8 cellular contexts compared by ENCODE assay signal in genomic region chr5:54229041-54229780, GRCh38.
DNase-seq lines count a peak whose midpoint lies in the region; ATAC-seq lines count a peak whose summit lies in the region.

No MANE protein-coding gene starts in this region.

- H2AK5ac ChIP-seq in mesendoderm (ENCODE audit: low read length), result no peak overlapping the region

- H3K23ac ChIP-seq in mesendoderm (ENCODE audit: low read length), result no peak overlapping the region

- no peaks in the 10 kb centered on the region for H3K36me3 ChIP-seq in effector memory CD4-positive, alpha-beta T cell (ENCODE audit: control insufficient read depth, insufficient read depth, low read length)
- H3K36me3 ChIP-seq in mesendoderm (ENCODE audit: control insufficient read depth, insufficient read depth, low read length), result no peaks in the 10 kb centered on the region

- no peak overlapping the region for H3K56ac ChIP-seq in mesendoderm (ENCODE audit: low read length)

- WGBS in mesendoderm (ENCODE audit: extremely low coverage, insufficient coverage, low lambda C conversion rate), result no CpG with 5 or more reads among the region's 6 CpGs

- H3K4me2 ChIP-seq in mesendoderm (ENCODE audit: low read length), result no peak overlapping the region

- peak; percentile 42 to 53 for DNase-seq in AML-193 (lab: John Stamatoyannopoulos, UW)
- DNase-seq in NCI-H2227 (lab: John Stamatoyannopoulos, UW; ENCODE audit: unreplicated experiment), result peak; percentile 60
- DNase-seq in activated CD4-positive, alpha-beta T cell treated with anti-CD3 and anti-CD28 coated beads, Interleukin-2, amount 50 U/mL, for 4 hours, result peak; percentile 61 to 71
- peak; percentile 22 to 47 (median 24) for DNase-seq in effector memory CD4-positive, alpha-beta T cell
- DNase-seq in mesendoderm, result peak; percentile 61
- DNase-seq in stimulated activated CD8-positive, alpha-beta memory T cell treated with anti-CD3 and anti-CD28 coated beads, Interleukin-2, amount 100 ng/mL, for 48 hours (ENCODE audit: low read depth in 2 of 2), result peak; percentile 39 to 59

- H3K9me3 ChIP-seq in effector memory CD4-positive, alpha-beta T cell (ENCODE audit: control insufficient read depth, low read length), result no peaks in the 10 kb centered on the region

- H2BK120ac ChIP-seq in mesendoderm (ENCODE audit: low read depth, low read length), result no peak overlapping the region

- no peaks in the 10 kb centered on the region for H3K27me3 ChIP-seq in effector memory CD4-positive, alpha-beta T cell (replicated peaks; ENCODE audit: control insufficient read depth, insufficient read depth, low read length, poor library complexity, severe bottlenecking)
- H3K27me3 ChIP-seq in mesendoderm (ENCODE audit: insufficient read depth, low read length, poor library complexity), result no peaks in the 10 kb centered on the region

- no peak overlapping the region for H2BK5ac ChIP-seq in mesendoderm (ENCODE audit: low read length)

- H3K79me2 ChIP-seq in mesendoderm (ENCODE audit: control insufficient read depth, insufficient read depth, low read length), result no peaks in the 10 kb centered on the region

- H2BK15ac ChIP-seq in mesendoderm (replicated peaks; ENCODE audit: low read depth), result no peak overlapping the region

- ATAC-seq in GM18858 (IDR thresholded peaks at IDR 0.05; ENCODE audit: unreplicated experiment), result peak; percentile 90
- peak; percentile 88 for ATAC-seq in HG03045 (IDR thresholded peaks at IDR 0.05; ENCODE audit: unreplicated experiment)

- peaks cover 3% of the 10 kb centered on the region for H3K4me1 ChIP-seq in effector memory CD4-positive, alpha-beta T cell (ENCODE audit: control insufficient read depth, insufficient read depth, low read length, poor library complexity, severe bottlenecking)
- H3K4me1 ChIP-seq in mesendoderm (ENCODE audit: control insufficient read depth, low read depth, low read length), result no peaks in the 10 kb centered on the region

- H4K8ac ChIP-seq in mesendoderm (ENCODE audit: low read depth, low read length), result no peak overlapping the region

- H3K18ac ChIP-seq in mesendoderm (ENCODE audit: low read length), result no peak overlapping the region

- no peak overlapping the region for H3K4me3 ChIP-seq in effector memory CD4-positive, alpha-beta T cell (ENCODE audit: insufficient read depth, low read depth, low read length, poor library complexity, severe bottlenecking)
- no peak overlapping the region for H3K4me3 ChIP-seq in mesendoderm (ENCODE audit: low read length)

- no peak overlapping the region for H3K9ac ChIP-seq in mesendoderm (ENCODE audit: low read length)

- no peak overlapping the region for H3K4ac ChIP-seq in mesendoderm (ENCODE audit: low read depth, low read length)

- no peak overlapping the region for H4K5ac ChIP-seq in mesendoderm (ENCODE audit: low read length)

- peaks cover 3% of the 10 kb centered on the region for H3K79me1 ChIP-seq in mesendoderm (ENCODE audit: low read length)

- H3K27ac ChIP-seq in effector memory CD4-positive, alpha-beta T cell (ENCODE audit: insufficient read depth, low read length, poor library complexity, severe bottlenecking), result no peak overlapping the region
- no peak overlapping the region for H3K27ac ChIP-seq in mesendoderm (ENCODE audit: low read depth, low read length)
